ENCODE assay signal across 20 cellular contexts in genomic region chr2:5070257-5070656, GRCh38.
A peak's percentile ranks its signal among the peaks of the same experiment; 100 is the strongest.
DNase-seq lines count a peak whose midpoint lies in the region; ATAC-seq and TF ChIP-seq lines count a peak whose summit lies in the region.
"Had no signal": no experiment of that assay in that cellular context is flagged by ENCODE, and none has a peak within 500 bp of the region (broad histone marks: within the 10 kb centered on the region; RNA-seq: fewer than 3 reads in every experiment).

No MANE protein-coding gene starts in this region.

- no peak overlapping the region for H3K14ac ChIP-seq in IMR-90 (replicated peaks; ENCODE audit: low read depth, low read length)

- intact Hi-C loops in IMR-90 (cut with micrococcal nuclease), result no loop called here

- H2AK5ac ChIP-seq in IMR-90 (ENCODE audit: low read depth, low read length), result no peak overlapping the region

- H4K91ac ChIP-seq in IMR-90 (ENCODE audit: insufficient read depth, low read depth, low read length), result no peak overlapping the region

- no peaks in the 10 kb centered on the region for H3K9me1 ChIP-seq in IMR-90 (ENCODE audit: insufficient read depth, low read length)

- H3F3A ChIP-seq in GM23248 (ENCODE audit: insufficient read depth), result no peaks in the 10 kb centered on the region

- H3K36me3 ChIP-seq in IMR-90 (ENCODE audit: control insufficient read depth, insufficient read depth, low read length), result no peaks in the 10 kb centered on the region
- no peaks in the 10 kb centered on the region for H3K36me3 ChIP-seq in kidney epithelial cell (ENCODE audit: control insufficient read depth, insufficient read depth, low read length)
- no peaks in the 10 kb centered on the region for H3K36me3 ChIP-seq in GM23248 (ENCODE audit: low read depth)
- H3K36me3 ChIP-seq: ascending aorta, pancreas, transverse colon had no signal

- POLR2A ChIA-PET in IMR-90 (lab: Charles Lee; ENCODE audit: unreplicated experiment), result no interaction called here

- in situ Hi-C loops in IMR-90 (cut with MboI; ENCODE audit: low sequenced_read_pairs), result no loop called here
- in situ Hi-C loops in GM23248 (cut with MboI), result no loop called here

- WGBS in IMR-90 (ENCODE audit: extremely low coverage in 2 of 2, insufficient read length in 1 of 2), 2 experiments, result no CpG with 5 or more reads among the region's 5 CpGs
- WGBS in GM23248 (ENCODE audit: low coverage in 1 of 2, low lambda C conversion rate in 2 of 2, missing lambda C conversion rate in 2 of 2), 2 experiments, result 19 to 23% methylated on average over 5 of the region's 5 CpGs

- no peak for TF ChIP-seq CTCF in IMR-90 (conservative IDR thresholded peaks at IDR 0.05; ENCODE audit: low read depth, low read length)
- no peak for TF ChIP-seq CTCF in kidney epithelial cell (IDR thresholded peaks at IDR 0.05; ENCODE audit: insufficient read depth, low read length, poor library complexity, severe bottlenecking)

- H2BK15ac ChIP-seq in IMR-90 (ENCODE audit: low read depth, low read length), result no peak overlapping the region

- H4K8ac ChIP-seq in IMR-90 (ENCODE audit: low read depth in 2 of 2, low read length in 2 of 2), result no peak overlapping the region

- no TSS peak for BruUV-seq in IMR-90 (replicated peaks; lab: Mats Ljungman, UMichigan)

- no peak overlapping the region for H2BK20ac ChIP-seq in IMR-90 (ENCODE audit: low read depth, low read length)

- H3K4me2 ChIP-seq in IMR-90 (ENCODE audit: low read depth, low read length), result no peak overlapping the region
- no peak overlapping the region for H3K4me2 ChIP-seq in GM23248 (ENCODE audit: unreplicated experiment)
- H3K4me2 ChIP-seq: hepatocyte, smooth muscle cell had no signal

- H2AK9ac ChIP-seq in IMR-90 (replicated peaks; ENCODE audit: low read depth, low read length, poor library complexity), result no peak overlapping the region

- no peaks in the 10 kb centered on the region for H3K79me1 ChIP-seq in IMR-90 (ENCODE audit: low read depth in 1 of 2, low read length in 2 of 2)

- H3K79me2 ChIP-seq in GM23248 (ENCODE audit: insufficient read depth), result no peaks in the 10 kb centered on the region
- H3K79me2 ChIP-seq: hepatocyte had no signal

- H3K27me3 ChIP-seq in IMR-90 (ENCODE audit: control insufficient read depth, insufficient read depth, low read length) (no peaks in the 10 kb centered on the region), kidney epithelial cell (ENCODE audit: control insufficient read depth, insufficient read depth, low read length) (no peaks in the 10 kb centered on the region), GM23248 (replicated peaks; ENCODE audit: insufficient read depth) (no peaks in the 10 kb centered on the region)
- H3K27me3 ChIP-seq: ascending aorta, hepatocyte, transverse colon had no signal

- H3K4ac ChIP-seq in IMR-90 (ENCODE audit: low read depth, low read length), result no peak overlapping the region

- no peak overlapping the region for H2AFZ ChIP-seq in IMR-90 (replicated peaks; ENCODE audit: low read length, poor library complexity)
- no peak overlapping the region for H2AFZ ChIP-seq in GM23248
- H2AFZ ChIP-seq: hepatocyte had no signal

- no peaks in the 10 kb centered on the region for H3K4me1 ChIP-seq in IMR-90 (ENCODE audit: control insufficient read depth, insufficient read depth, low read length)
- H3K4me1 ChIP-seq in GM23248 (ENCODE audit: insufficient read depth), result no peaks in the 10 kb centered on the region
- H3K4me1 ChIP-seq: ascending aorta, pancreas, transverse colon had no signal

- TF ChIP-seq RAD21 in IMR-90 (IDR thresholded peaks at IDR 0.05; ENCODE audit: low read length), result no peak

- no peak overlapping the region for H2BK5ac ChIP-seq in IMR-90 (ENCODE audit: low read depth, low read length, poor library complexity, severe bottlenecking)

- H4K20me1 ChIP-seq in IMR-90 (ENCODE audit: insufficient read depth, low read length) (no peaks in the 10 kb centered on the region), GM23248 (ENCODE audit: insufficient read depth) (no peaks in the 10 kb centered on the region)

- no peak for TF ChIP-seq POLR2A in IMR-90 (IDR thresholded peaks at IDR 0.05; ENCODE audit: low read depth, low read length)

- dilution Hi-C loops in IMR-90 (cut with HindIII; ENCODE audit: low sequenced_read_pairs, unreplicated experiment), result no loop called here

- no peaks in the 10 kb centered on the region for H3K9me2 ChIP-seq in GM23248 (ENCODE audit: insufficient read depth)

- no peak overlapping the region for H3K18ac ChIP-seq in IMR-90 (ENCODE audit: low read depth, low read length)

- H3K9ac ChIP-seq in IMR-90 (ENCODE audit: low read depth, low read length) (no peak overlapping the region), GM23248 (no peak overlapping the region)

- H3K9me3 ChIP-seq in IMR-90 (ENCODE audit: control insufficient read depth, insufficient read depth, low read length), result peaks cover 18% of the 10 kb centered on the region
- no peaks in the 10 kb centered on the region for H3K9me3 ChIP-seq in GM23248 (ENCODE audit: low read depth)
- H3K9me3 ChIP-seq: ascending aorta, pancreas, transverse colon had no signal

- no peak overlapping the region for H3K56ac ChIP-seq in IMR-90 (ENCODE audit: extremely low read depth, insufficient read depth, low read length)

- H3K27ac ChIP-seq in IMR-90 (ENCODE audit: insufficient read depth, low read length) (no peak overlapping the region), GM23248 (no peak overlapping the region)
- H3K27ac ChIP-seq: ascending aorta, dorsolateral prefrontal cortex, hepatocyte, pancreas, transverse colon had no signal

- no peak overlapping the region for H3K4me3 ChIP-seq in IMR-90 (ENCODE audit: insufficient read depth, low read depth, low read length)
- no peak overlapping the region for H3K4me3 ChIP-seq in kidney epithelial cell (ENCODE audit: low read depth, low read length)
- no peak overlapping the region for H3K4me3 ChIP-seq in GM23248
- H3K4me3 ChIP-seq: ascending aorta, dorsolateral prefrontal cortex, hepatocyte, pancreas, smooth muscle cell, transverse colon had no signal

- DNase-seq in COLO668 (lab: John Stamatoyannopoulos, UW; ENCODE audit: unreplicated experiment), result peak; percentile 13
- no peak for DNase-seq in IMR-90
- DNase-seq in SHP77 (lab: John Stamatoyannopoulos, UW), result peak; percentile 69 to 70
- DNase-seq in kidney epithelial cell (ENCODE audit: low read depth), result peak; percentile 80
- DNase-seq in effector CD4-positive, alpha-beta T cell, result no peak
- no peak for DNase-seq in NOMO-1 treated with dmso at 0.1 percent for 144 hours (lab: John Stamatoyannopoulos, UW; ENCODE audit: unreplicated experiment)
- DNase-seq in GM23248, result no peak
- DNase-seq: activated CD4-positive, CD25-positive, alpha-beta regulatory T cell; COR-L47; dorsolateral prefrontal cortex; KG1; NCI-H146; NCI-H82; pancreas; transverse colon had no signal

- CTCF ChIA-PET in IMR-90 (lab: Yijun Ruan, JAX), result no interaction called here

- H2BK120ac ChIP-seq in IMR-90 (ENCODE audit: low read depth, low read length), result no peak overlapping the region

- no peak overlapping the region for H4K5ac ChIP-seq in IMR-90 (ENCODE audit: low read depth, low read length)

- ATAC-seq in IMR-90 (ENCODE audit: low read depth) (no peak), HG03159 (IDR thresholded peaks at IDR 0.05; ENCODE audit: unreplicated experiment) (no peak)
- ATAC-seq: pancreas; stimulated activated memory B cell treated with anti-CD40 and anti-IgM and Interleukin-4, amounts not matched to agents 10 μg/mL and 1 μg/mL and 100 μg/mL, for 72 hours had no signal

- H3K23ac ChIP-seq in IMR-90 (ENCODE audit: low read depth, low read length), result no peak overlapping the region

TF ChIP-seq in IMR-90, 13 proteins besides CTCF, POLR2A, EP300 and RAD21:
- TF ChIP-seq MAZ (IDR thresholded peaks at IDR 0.05; ENCODE audit: borderline replicate concordance, low read depth, low read length) (no peak), RFX5 (IDR thresholded peaks at IDR 0.05; ENCODE audit: low read depth, low read length) (no peak), FOS (IDR thresholded peaks at IDR 0.05; ENCODE audit: low read depth, low read length) (no peak), MAFK (IDR thresholded peaks at IDR 0.05; ENCODE audit: low read depth, low read length) (peak; percentile 57), NFE2L2 (IDR thresholded peaks at IDR 0.05; ENCODE audit: low read depth, low read length) (no peak), RCOR1 (IDR thresholded peaks at IDR 0.05; ENCODE audit: insufficient replicate concordance, low read length) (no peak)
- TF ChIP-seq, protein P1, sequence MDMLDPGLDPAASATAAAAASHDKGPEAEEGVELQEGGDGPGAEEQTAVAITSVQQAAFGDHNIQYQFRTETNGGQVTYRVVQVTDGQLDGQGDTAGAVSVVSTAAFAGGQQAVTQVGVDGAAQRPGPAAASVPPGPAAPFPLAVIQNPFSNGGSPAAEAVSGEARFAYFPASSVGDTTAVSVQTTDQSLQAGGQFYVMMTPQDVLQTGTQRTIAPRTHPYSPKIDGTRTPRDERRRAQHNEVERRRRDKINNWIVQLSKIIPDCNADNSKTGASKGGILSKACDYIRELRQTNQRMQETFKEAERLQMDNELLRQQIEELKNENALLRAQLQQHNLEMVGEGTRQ (IDR thresholded peaks at IDR 0.05; ENCODE audit: low read depth, low read length), result no peak
TF ChIP-seq in IMR-90: peak in this region for 1.

Comparison
In these comparisons a context has a peak if more than half of its experiments do, and no peak if none do; other contexts are left out.
1. DNase-seq: peak in COLO668 (single experiment), SHP77 (2 of 2) and kidney epithelial cell (single experiment); none in IMR-90 (single experiment), effector CD4-positive, alpha-beta T cell (single experiment), NOMO-1 treated with dmso at 0.1 percent for 144 hours (single experiment) and GM23248 (single experiment).